13 cellular contexts compared by ENCODE assay signal in genomic region chr15:60412807-60413597, GRCh38. TPM values are rescaled to one million over a fixed set of nuclear protein-coding genes. Genes with fewer than 3 reads are reported as not detected.
DNase-seq lines count a peak whose midpoint lies in the region; ATAC-seq and TF ChIP-seq lines count a peak whose summit lies in the region.
"Had no signal": no experiment of that assay in that cellular context is flagged by ENCODE, and none has a peak within 500 bp of the region (broad histone marks: within the 10 kb centered on the region; RNA-seq: fewer than 3 reads in every experiment).

No MANE protein-coding gene starts in this region.

- no peak for TF ChIP-seq EP300 in SK-N-SH (IDR thresholded peaks at IDR 0.05; ENCODE audit: borderline replicate concordance in 1 of 2, low read depth in 1 of 2, low read length in 1 of 2)

- peaks cover 18% of the 10 kb centered on the region for H3K4me1 Mint-ChIP-seq in type B pancreatic cell (ENCODE audit: unreplicated experiment)

- peak overlapping the region; percentile 69 for H3K27ac Mint-ChIP-seq in type B pancreatic cell

- no peaks in the 10 kb centered on the region for H3K36me3 ChIP-seq in SK-N-SH (replicated peaks in 1 of 2; ENCODE audit: control insufficient read depth in 1 of 2, insufficient read depth in 2 of 2, low read length in 1 of 2)
- H3K36me3 ChIP-seq in mesodermal cell (ENCODE audit: control insufficient read depth, insufficient read depth, low read length), result no peaks in the 10 kb centered on the region

- peaks cover 24% of the 10 kb centered on the region for H3F3A ChIP-seq in SK-N-SH (replicated peaks; ENCODE audit: insufficient read depth)

- no peak for TF ChIP-seq CTCF in SK-N-SH (IDR thresholded peaks at IDR 0.05)
- TF ChIP-seq CTCF in epithelial cell of esophagus (IDR thresholded peaks at IDR 0.05; ENCODE audit: insufficient read depth, low read depth, low read length, missing control alignments), result no peak
- no peak for TF ChIP-seq CTCF in type B pancreatic cell (conservative IDR thresholded peaks at IDR 0.05)

- H3K9ac ChIP-seq in SK-N-SH, result no peak overlapping the region

- H3K4me2 ChIP-seq in SK-N-SH, result no peak overlapping the region; the same call in 1 of the 2 replicates

- peak overlapping the region; percentile 44 for H3K4me3 Mint-ChIP-seq in type B pancreatic cell
- H3K4me3 Mint-ChIP-seq: CD8-positive, alpha-beta memory T cell; immature natural killer cell had no signal

- CTCF ChIA-PET in SK-N-SH (lab: Yijun Ruan, JAX), result interaction anchor here (1.5 kb wide), 1 partner anchor 52 kb away, joined by 4 read pairs; no protein-coding TSS in a partner anchor

- peaks cover 0 to 21% of the 10 kb centered on the region in 2 experiments; a peak in 1 of 4 replicates for H3K4me1 ChIP-seq in SK-N-SH (ENCODE audit: control insufficient read depth in 1 of 2, insufficient read depth in 2 of 2, low read depth in 1 of 2, low read length in 1 of 2)
- H3K4me1 ChIP-seq in mesodermal cell (ENCODE audit: control insufficient read depth, insufficient read depth, low read length, poor library complexity, severe bottlenecking), result peaks cover 18% of the 10 kb centered on the region

- no peak overlapping the region for H2AFZ ChIP-seq in SK-N-SH (ENCODE audit: low read depth)

- ATAC-seq in SK-N-SH treated with all-trans-retinoic acid at 6 μM for 48 hours (peak; percentile 35), GM21737 (IDR thresholded peaks at IDR 0.05; ENCODE audit: unreplicated experiment) (no peak)

- WGBS in SK-N-SH (ENCODE audit: low lambda C conversion rate), result 89% methylated on average over 25 of the region's 26 CpGs
- WGBS in mesodermal cell (ENCODE audit: insufficient coverage in 2 of 2), 2 experiments, result 83 to 89% methylated on average over 20 to 25 of the region's 26 CpGs

- peak overlapping the region in 1 of 2 experiments; percentile 36; a peak in 2 of 4 replicates for H3K27ac ChIP-seq in SK-N-SH (ENCODE audit: low read depth in 2 of 2, low read length in 1 of 2)
- H3K27ac ChIP-seq in mesodermal cell (ENCODE audit: low read depth, low read length, severe bottlenecking), result peak overlapping the region; percentile 36

- H3K9me2 ChIP-seq in SK-N-SH, result no peaks in the 10 kb centered on the region

- no peak for TF ChIP-seq RAD21 in SK-N-SH (IDR thresholded peaks at IDR 0.05; ENCODE audit: low read length)

- no peak for DNase-seq in SK-N-SH
- DNase-seq in epithelial cell of esophagus (ENCODE audit: low read depth), result peak; percentile 39
- DNase-seq in type B pancreatic cell (ENCODE audit: extremely low spot score, unreplicated experiment), result no peak
- no peak for DNase-seq in occipital lobe (lab: John Stamatoyannopoulos, UW)
- DNase-seq in activated gamma-delta T cell treated with Interleukin-2 at 50 U/mL for 16 hours, result no peak
- DNase-seq: 8988T; CD8-positive, alpha-beta memory T cell; immature natural killer cell; NCI-H2029 treated with DMSO at 0.1 percent for 48 hours; NCI-H526 treated with DMSO at 0.1 percent for 48 hours had no signal

- POLR2A ChIA-PET in SK-N-SH (lab: Yijun Ruan, JAX), result no interaction called here

- H3K36me3 Mint-ChIP-seq in type B pancreatic cell, result peaks cover 4% of the 10 kb centered on the region
- H3K36me3 Mint-ChIP-seq: immature natural killer cell had no signal

- H3K27me3 Mint-ChIP-seq in type B pancreatic cell, result no peaks in the 10 kb centered on the region
- H3K27me3 Mint-ChIP-seq: CD8-positive, alpha-beta memory T cell had no signal

- H3K4me3 ChIP-seq in SK-N-SH (ENCODE audit: low read depth in 2 of 2, low read length in 1 of 2) (no peak overlapping the region), epithelial cell of esophagus (ENCODE audit: low read length) (no peak overlapping the region), mesodermal cell (ENCODE audit: extremely low read depth, insufficient read depth, low read length, poor library complexity, severe bottlenecking) (no peak overlapping the region)

- H3K9me3 Mint-ChIP-seq in type B pancreatic cell, result peaks cover 9% of the 10 kb centered on the region
- H3K9me3 Mint-ChIP-seq: CD8-positive, alpha-beta memory T cell; immature natural killer cell had no signal

- H3K27me3 ChIP-seq in SK-N-SH (ENCODE audit: insufficient read depth), result no peaks in the 10 kb centered on the region

- H3K79me2 ChIP-seq in SK-N-SH (ENCODE audit: insufficient read depth), result no peaks in the 10 kb centered on the region

- no peaks in the 10 kb centered on the region for H4K20me1 ChIP-seq in SK-N-SH (ENCODE audit: insufficient read depth)

- no peaks in the 10 kb centered on the region for H3K9me3 ChIP-seq in SK-N-SH
- H3K9me3 ChIP-seq in mesodermal cell (ENCODE audit: control insufficient read depth, low read length), result no peaks in the 10 kb centered on the region

TF ChIP-seq in SK-N-SH treated with all-trans-retinoic acid at 6 μM for 48 hours, 23 proteins besides CTCF, POLR2A, EP300 and RAD21 (continues in another document):
- TF ChIP-seq GLIS3 (CRISPR knock-in tag; IDR thresholded peaks at IDR 0.05), result no peak
- TF ChIP-seq, protein P1, sequence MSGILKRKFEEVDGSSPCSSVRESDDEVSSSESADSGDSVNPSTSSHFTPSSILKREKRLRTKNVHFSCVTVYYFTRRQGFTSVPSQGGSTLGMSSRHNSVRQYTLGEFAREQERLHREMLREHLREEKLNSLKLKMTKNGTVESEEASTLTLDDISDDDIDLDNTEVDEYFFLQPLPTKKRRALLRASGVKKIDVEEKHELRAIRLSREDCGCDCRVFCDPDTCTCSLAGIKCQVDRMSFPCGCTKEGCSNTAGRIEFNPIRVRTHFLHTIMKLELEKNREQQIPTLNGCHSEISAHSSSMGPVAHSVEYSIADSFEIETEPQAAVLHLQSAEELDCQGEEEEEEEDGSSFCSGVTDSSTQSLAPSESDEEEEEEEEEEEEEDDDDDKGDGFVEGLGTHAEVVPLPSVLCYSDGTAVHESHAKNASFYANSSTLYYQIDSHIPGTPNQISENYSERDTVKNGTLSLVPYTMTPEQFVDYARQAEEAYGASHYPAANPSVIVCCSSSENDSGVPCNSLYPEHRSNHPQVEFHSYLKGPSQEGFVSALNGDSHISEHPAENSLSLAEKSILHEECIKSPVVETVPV (CRISPR knock-in tag; IDR thresholded peaks at IDR 0.05), result no peak
- TF ChIP-seq ZFP30 (CRISPR knock-in tag; IDR thresholded peaks at IDR 0.05), result no peak

TF ChIP-seq in SK-N-SH, 30 proteins besides CTCF, POLR2A, EP300 and RAD21:
- TF ChIP-seq TAF1 (IDR thresholded peaks at IDR 0.05; ENCODE audit: borderline replicate concordance, low read depth, low read length), result no peak
- TF ChIP-seq MXI1 (IDR thresholded peaks at IDR 0.05; ENCODE audit: low read depth, low read length), result no peak

RNA-seq across cellular contexts. Expression of gene ANXA2, which starts 15.2 kb away (rescaled TPM):
- 4,669 and 5,711 TPM in 2 replicates for polyA plus RNA-seq in SK-N-SH (2012; rRNA removed)
- polyA plus RNA-seq in SK-N-SH (2012; cell fraction: cytosol; rRNA removed), result 5,477 and 5,705 TPM in 2 replicates
- 2,958 and 4,347 TPM in 2 replicates for polyA plus RNA-seq in SK-N-SH (2012; cell fraction: nucleus; rRNA removed)
- 1,317 TPM for polyA plus RNA-seq in mesodermal cell (2013, experiment 1 of 2)
- polyA plus RNA-seq in mesodermal cell (2013, experiment 2 of 2), result 1,257 TPM
- total RNA-seq in type B pancreatic cell (ENCODE audit: low replicate concordance) (493 and 1,531 TPM in 2 replicates), occipital lobe (46.2 TPM)

Comparison
In these comparisons a context has a peak if more than half of its experiments do, and no peak if none do; other contexts are left out.
1. RNA of gene ANXA2, which starts 15.2 kb away (total RNA-seq): 493 to 1,531 TPM in type B pancreatic cell; 46.2 TPM in occipital lobe (single experiment); every median in the first group is over 10 times any median in the second.